In genomic region chr1:121224714-121225113, GRCh38 we compare ENCODE assay signal across 8 cellular contexts. TPM values are rescaled to one million over a fixed set of nuclear protein-coding genes. Genes with fewer than 3 reads are reported as not detected.
DNase-seq lines count a peak whose midpoint lies in the region; ATAC-seq and TF ChIP-seq lines count a peak whose summit lies in the region.
"Not testable (repeated sequence)": the region's sequence is repeated elsewhere in the genome, so short reads cannot be mapped to it uniquely, and the experiment has no call there.

No MANE protein-coding gene starts in this region.

- H3K27me3 Mint-ChIP-seq in T-helper 2 cell treated with Interferon-gamma antibody and Interleukin-4, amounts not matched to agents 5 μg/mL and 100 μg/mL, for 36 hours (ENCODE audit: low read depth): not testable (repeated sequence)

- DNase-seq in T-helper 2 cell treated with Interferon-gamma antibody and Interleukin-4, amounts not matched to agents 5 μg/mL and 100 μg/mL, for 36 hours (ENCODE audit: low spot score); Right ventricle myocardium inferior (ENCODE audit: missing footprints); psoas muscle: not testable (repeated sequence)

- H3K36me3 ChIP-seq in psoas muscle (ENCODE audit: insufficient read depth in 1 of 2, low read depth in 1 of 2): not testable (repeated sequence)

- WGBS in psoas muscle, 3 donors: 12 to 28% (median 22%) methylated on average over 3 of the region's 4 CpGs

- not testable (repeated sequence) for TF ChIP-seq CTCF in psoas muscle (IDR thresholded peaks at IDR 0.05)

- H3K4me3 ChIP-seq in psoas muscle: not testable (repeated sequence)

- H3K4me3 Mint-ChIP-seq in T-helper 2 cell treated with Interferon-gamma antibody and Interleukin-4, amounts not matched to agents 5 μg/mL and 100 μg/mL, for 36 hours: not testable (repeated sequence)

- H3K27ac ChIP-seq in psoas muscle: not testable (repeated sequence)

- H3K27me3 ChIP-seq in psoas muscle (ENCODE audit: insufficient read depth in 3 of 3, low read length in 2 of 3): not testable (repeated sequence)

- H3K9me3 ChIP-seq in psoas muscle: not testable (repeated sequence)

- intact Hi-C loops in Right ventricle myocardium inferior (cut with DNase I); psoas muscle (cut with DNase I): not testable (repeated sequence)

- not testable (repeated sequence) for H3K36me3 Mint-ChIP-seq in T-helper 2 cell treated with Interferon-gamma antibody and Interleukin-4, amounts not matched to agents 5 μg/mL and 100 μg/mL, for 36 hours (ENCODE audit: low read depth)

- not testable (repeated sequence) for H3K9me3 Mint-ChIP-seq in T-helper 2 cell treated with Interferon-gamma antibody and Interleukin-4, amounts not matched to agents 5 μg/mL and 100 μg/mL, for 36 hours

- H3K4me1 Mint-ChIP-seq in T-helper 2 cell treated with Interferon-gamma antibody and Interleukin-4, amounts not matched to agents 5 μg/mL and 100 μg/mL, for 36 hours (ENCODE audit: low read depth): not testable (repeated sequence)

- peak overlapping the region; percentile 65 for H3K27ac Mint-ChIP-seq in T-helper 2 cell treated with Interferon-gamma antibody and Interleukin-4, amounts not matched to agents 5 μg/mL and 100 μg/mL, for 36 hours

- H3K4me1 ChIP-seq in psoas muscle: not testable (repeated sequence)

- ATAC-seq in GM18498 (IDR thresholded peaks at IDR 0.05; ENCODE audit: unreplicated experiment) (peak; percentile 98), GM19324 (IDR thresholded peaks at IDR 0.05; ENCODE audit: low FRiP score, unreplicated experiment) (peak; percentile 96), GM21529 (IDR thresholded peaks at IDR 0.05; ENCODE audit: unreplicated experiment) (peak; percentile 99), HG02885 (IDR thresholded peaks at IDR 0.05; ENCODE audit: poor library complexity, unreplicated experiment) (peak; percentile 99), HG03280 (IDR thresholded peaks at IDR 0.05; ENCODE audit: unreplicated experiment) (peak; percentile 93), Right ventricle myocardium inferior (peak; percentile 75), psoas muscle (peak; percentile 67 to 85 (median 78))

RNA-seq across cellular contexts. Expression of gene SRGAP2C, which starts 39.9 kb away (rescaled TPM):
- total RNA-seq in Right ventricle myocardium inferior (14.0 TPM), psoas muscle (10 to 100 TPM in 1 of 4 donors, 1 to 10 TPM in 3; 3.7 to 12.0 (median 4.4) TPM)
- polyA plus RNA-seq in psoas muscle: 1 to 10 TPM in 2 of 3 donors, under 1 TPM in 1; 0.72 to 1.2 (median 1.1) TPM

RNA-seq across cellular contexts. Expression of gene FAM72B, which starts 40.6 kb away (rescaled TPM):
- total RNA-seq in Right ventricle myocardium inferior: 0.43 TPM
- under 1 TPM in 3 of 4 donors, not detected in 1; 0.14 to 0.99 (median 0.38) TPM for total RNA-seq in psoas muscle
- polyA plus RNA-seq in psoas muscle: under 1 TPM in 2 of 3 donors, not detected in 1; 0.12 to 0.14 TPM
